Comparison of ENCODE assay signal across 8 cellular contexts in the genomic region with DNA sequence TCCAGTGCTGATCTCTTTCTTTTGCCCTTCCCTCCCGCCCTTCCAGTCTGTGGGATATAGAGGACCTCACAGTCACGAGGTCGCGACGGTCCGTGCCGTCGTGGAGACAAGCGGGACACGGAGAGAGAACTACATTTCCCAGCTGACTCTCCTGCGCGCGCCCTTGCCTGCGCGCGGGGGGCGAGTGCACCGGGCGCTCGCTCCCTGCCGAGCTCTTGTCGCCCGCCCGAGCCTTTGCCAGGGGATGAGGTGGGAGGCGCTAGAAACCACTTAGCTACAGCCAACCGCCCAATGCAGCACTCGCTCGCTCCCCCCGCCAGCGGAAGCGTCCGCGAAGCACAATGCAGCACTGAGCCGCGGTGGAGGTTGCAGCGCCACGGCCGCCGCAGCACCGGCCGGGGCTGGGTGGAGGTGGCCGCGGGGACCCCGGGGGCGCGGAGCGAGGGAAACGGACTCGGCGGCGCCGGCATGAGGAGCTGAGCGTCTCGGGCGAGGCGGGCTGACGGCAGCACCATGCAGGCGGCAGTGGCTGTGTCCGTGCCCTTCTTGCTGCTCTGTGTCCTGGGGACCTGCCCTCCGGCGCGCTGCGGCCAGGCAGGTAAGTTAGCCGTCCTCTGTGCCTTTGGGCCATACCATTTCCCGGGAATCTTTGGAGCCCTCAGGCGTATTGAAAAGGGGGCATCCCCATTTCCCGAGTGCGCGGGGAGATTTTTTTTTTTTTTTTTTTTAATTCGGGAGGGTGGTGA. TPM values are rescaled to one million over a fixed set of nuclear protein-coding genes. Genes with fewer than 3 reads are reported as not detected.
DNase-seq lines count a peak whose midpoint lies in the region; ATAC-seq and TF ChIP-seq lines count a peak whose summit lies in the region.

A gene with protein sequence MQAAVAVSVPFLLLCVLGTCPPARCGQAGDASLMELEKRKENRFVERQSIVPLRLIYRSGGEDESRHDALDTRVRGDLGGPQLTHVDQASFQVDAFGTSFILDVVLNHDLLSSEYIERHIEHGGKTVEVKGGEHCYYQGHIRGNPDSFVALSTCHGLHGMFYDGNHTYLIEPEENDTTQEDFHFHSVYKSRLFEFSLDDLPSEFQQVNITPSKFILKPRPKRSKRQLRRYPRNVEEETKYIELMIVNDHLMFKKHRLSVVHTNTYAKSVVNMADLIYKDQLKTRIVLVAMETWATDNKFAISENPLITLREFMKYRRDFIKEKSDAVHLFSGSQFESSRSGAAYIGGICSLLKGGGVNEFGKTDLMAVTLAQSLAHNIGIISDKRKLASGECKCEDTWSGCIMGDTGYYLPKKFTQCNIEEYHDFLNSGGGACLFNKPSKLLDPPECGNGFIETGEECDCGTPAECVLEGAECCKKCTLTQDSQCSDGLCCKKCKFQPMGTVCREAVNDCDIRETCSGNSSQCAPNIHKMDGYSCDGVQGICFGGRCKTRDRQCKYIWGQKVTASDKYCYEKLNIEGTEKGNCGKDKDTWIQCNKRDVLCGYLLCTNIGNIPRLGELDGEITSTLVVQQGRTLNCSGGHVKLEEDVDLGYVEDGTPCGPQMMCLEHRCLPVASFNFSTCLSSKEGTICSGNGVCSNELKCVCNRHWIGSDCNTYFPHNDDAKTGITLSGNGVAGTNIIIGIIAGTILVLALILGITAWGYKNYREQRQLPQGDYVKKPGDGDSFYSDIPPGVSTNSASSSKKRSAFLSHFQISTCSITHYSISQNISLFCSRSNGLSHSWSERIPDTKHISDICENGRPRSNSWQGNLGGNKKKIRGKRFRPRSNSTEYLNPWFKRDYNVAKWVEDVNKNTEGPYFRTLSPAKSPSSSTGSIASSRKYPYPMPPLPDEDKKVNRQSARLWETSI (plus strand): TSS at position 299 of the 746 bp plus-strand sequence. CDS start 215 bp downstream, at position 514.

- TF ChIP-seq CTCF in kidney epithelial cell (IDR thresholded peaks at IDR 0.05; ENCODE audit: insufficient read depth, low read length, poor library complexity, severe bottlenecking) = peak; percentile 11

- H3K4me3 ChIP-seq in kidney epithelial cell (ENCODE audit: low read depth, low read length) = peak within 1 kb of the TSS; percentile 64

- ATAC-seq in GM19025 (IDR thresholded peaks at IDR 0.05; ENCODE audit: low read depth, unreplicated experiment) (peak; percentile 92), HG03280 (IDR thresholded peaks at IDR 0.05; ENCODE audit: unreplicated experiment) (peak; percentile 97)
- peak; percentile 94 for ATAC-seq in activated CD4-positive, CD25-positive, alpha-beta regulatory T cell treated with anti-CD3 and anti-CD28 coated beads, Interleukin-2, amount 50 U/mL, for 24 hours

- no peaks in the 10 kb centered on the region for H3K36me3 ChIP-seq in kidney epithelial cell (ENCODE audit: control insufficient read depth, insufficient read depth, low read length)

- peak; percentile 78 for DNase-seq in AG20443 (ENCODE audit: low spot score)
- peak; percentile 71 for DNase-seq in NCI-H226
- DNase-seq in cerebellar nuclear complex (lab: John Stamatoyannopoulos, UW) = peak; percentile 85 to 90
- peak; percentile 59 for DNase-seq in kidney epithelial cell (ENCODE audit: low read depth)
- peak; percentile 71 to 76 for DNase-seq in stimulated activated CD4-positive, alpha-beta T cell treated with anti-CD3 and anti-CD28 coated beads, Interleukin-15, amount 100 ng/mL, for 48 hours (ENCODE audit: low read depth in 2 of 2)

- H3K27me3 ChIP-seq in kidney epithelial cell (ENCODE audit: control insufficient read depth, insufficient read depth, low read length) = peaks cover 4% of the 10 kb centered on the region

RNA-seq across cellular contexts. Expression of the gene that starts here (rescaled TPM):
- 0.89 and 1.4 TPM in 2 replicates for total RNA-seq in kidney epithelial cell

Comparison
In these comparisons a context has a peak if more than half of its experiments do, and no peak if none do; other contexts are left out.
1. Peak in every context shown above with its lines: DNase-seq, ATAC-seq and H3K4me3 ChIP-seq.